ENCODE assay signal across 24 cellular contexts in the genomic region with DNA sequence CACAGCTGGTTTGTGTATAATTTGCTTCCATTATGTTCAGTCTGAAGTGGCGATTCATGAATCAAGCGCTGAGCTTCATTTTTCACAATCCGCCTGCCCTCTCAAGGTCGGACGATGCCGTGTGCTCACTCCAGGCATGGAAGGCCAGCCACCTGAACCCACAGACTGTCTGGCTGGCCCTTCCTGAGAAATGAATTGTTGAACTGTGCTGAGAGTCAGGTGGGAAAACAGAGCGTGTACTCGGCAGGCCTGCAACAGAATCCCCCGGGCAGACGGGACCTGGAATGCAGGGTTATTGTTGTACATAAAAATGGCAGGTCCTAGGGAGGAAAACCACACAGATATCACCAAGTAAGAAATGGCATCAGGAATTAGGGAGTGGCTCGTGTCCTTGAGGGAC.
A peak's percentile ranks its signal among the peaks of the same experiment; 100 is the strongest.
DNase-seq lines count a peak whose midpoint lies in the region; ATAC-seq lines count a peak whose summit lies in the region.
"Had no signal": no experiment of that assay in that cellular context is flagged by ENCODE, and none has a peak within 500 bp of the region (broad histone marks: within the 10 kb centered on the region; RNA-seq: fewer than 3 reads in every experiment).

No MANE protein-coding gene starts in this region.

- no peak overlapping the region for H3K27ac ChIP-seq in trophoblast cell (ENCODE audit: low read depth, low read length)
- H3K27ac ChIP-seq: 22Rv1; BLaER1 treated with 17β-estradiol and CSF1 and Interleukin-3, amounts not matched to agents 10 nM and 100 nM; SJSA1 had no signal

- no peak overlapping the region for H3K23ac ChIP-seq in trophoblast cell (ENCODE audit: low read length)

- no peak overlapping the region for H3K18ac ChIP-seq in trophoblast cell (ENCODE audit: low read length)

- no peak overlapping the region for H4K91ac ChIP-seq in trophoblast cell (ENCODE audit: low read depth, low read length)

- peak overlapping the region; percentile 33 for H3K9ac ChIP-seq in trophoblast cell (ENCODE audit: low read length)
- H3K9ac ChIP-seq: BLaER1 treated with 17β-estradiol and CSF1 and Interleukin-3, amounts not matched to agents 10 nM and 100 nM had no signal

- H3K4ac ChIP-seq in trophoblast cell (ENCODE audit: low read depth, low read length), result no peak overlapping the region

- H3K4me1 ChIP-seq in trophoblast cell (ENCODE audit: control insufficient read depth in 1 of 2, insufficient read depth in 2 of 2, low read length in 2 of 2), result no peaks in the 10 kb centered on the region
- H3K4me1 ChIP-seq: BLaER1 treated with 17β-estradiol and CSF1 and Interleukin-3, amounts not matched to agents 10 nM and 100 nM; HAP-1; SJSA1 had no signal

- H3K79me1 ChIP-seq in trophoblast cell (ENCODE audit: low read length), result no peaks in the 10 kb centered on the region

- DNase-seq in DMS79 (lab: John Stamatoyannopoulos, UW), result peak; percentile 62
- no peak for DNase-seq in DMS79 treated with DMSO at 0.1 percent for 48 hours (lab: John Stamatoyannopoulos, UW)
- peak; percentile 57 for DNase-seq in NCI-H128 (lab: John Stamatoyannopoulos, UW; ENCODE audit: unreplicated experiment)
- DNase-seq in islet precursor cell, result peak; percentile 19
- DNase-seq in trophoblast cell, result no peak
- no peak for DNase-seq in mesenteric fat pad (ENCODE audit: low spot score)
- no peak for DNase-seq in HuH-7.5 (ENCODE audit: low spot score)
- DNase-seq: ACHN; CD8-positive, alpha-beta T cell; DMS153; GDM1; MG63; NCI-H1436 treated with DMSO at 0.1 percent for 48 hours; NCI-H2029 treated with DMSO at 0.1 percent for 48 hours; NCI-H2227 treated with DMSO at 0.1 percent for 48 hours; NCI-H524 had no signal

- ATAC-seq in activated CD4-positive, CD25-positive, alpha-beta regulatory T cell treated with anti-CD3 and anti-CD28 coated beads, Interleukin-2, amount 50 U/mL, for 24 hours, result no peak
- ATAC-seq: CD8-positive, alpha-beta T cell; GM23338; K562; Right ventricle myocardium inferior had no signal

- no peak overlapping the region for H3K14ac ChIP-seq in trophoblast cell (ENCODE audit: low read length)

- H2AFZ ChIP-seq in trophoblast cell (ENCODE audit: insufficient read depth, low read length, poor library complexity), result no peak overlapping the region
- H2AFZ ChIP-seq: GM23338 had no signal

- H2BK12ac ChIP-seq in trophoblast cell (ENCODE audit: low read length), result no peak overlapping the region

- no peak overlapping the region for H3K4me3 ChIP-seq in trophoblast cell (ENCODE audit: low read depth, low read length)
- H3K4me3 ChIP-seq: BLaER1 treated with 17β-estradiol and CSF1 and Interleukin-3, amounts not matched to agents 10 nM and 100 nM; GM23338; HAP-1; K562; MG63; SJSA1 had no signal

- no peak overlapping the region for H2BK5ac ChIP-seq in trophoblast cell (ENCODE audit: low read depth, low read length, poor library complexity)

- WGBS in trophoblast cell (ENCODE audit: extremely low coverage, insufficient coverage, insufficient read length), result no CpG with 5 or more reads among the region's 11 CpGs

- H3K4me2 ChIP-seq in trophoblast cell (ENCODE audit: low read length), result no peak overlapping the region
- H3K4me2 ChIP-seq: BLaER1 treated with 17β-estradiol and CSF1 and Interleukin-3, amounts not matched to agents 10 nM and 100 nM; GM23338 had no signal

- no peaks in the 10 kb centered on the region for H3K36me3 ChIP-seq in trophoblast cell (ENCODE audit: control insufficient read depth in 1 of 2, insufficient read depth in 2 of 2, low read length in 2 of 2)
- H3K36me3 ChIP-seq: BLaER1 treated with 17β-estradiol and CSF1 and Interleukin-3, amounts not matched to agents 10 nM and 100 nM; HAP-1; MG63; SJSA1 had no signal

- H3K9me3 ChIP-seq in trophoblast cell (ENCODE audit: insufficient read depth, low read depth, low read length), result peaks cover 6% of the 10 kb centered on the region
- H3K9me3 ChIP-seq: HAP-1, MG63 had no signal

- no peak overlapping the region for H2BK120ac ChIP-seq in trophoblast cell (ENCODE audit: insufficient read depth, low read length, poor library complexity)

- no peaks in the 10 kb centered on the region for H3K79me2 ChIP-seq in trophoblast cell (ENCODE audit: control insufficient read depth, insufficient read depth, low read length, poor library complexity)

- H2AK5ac ChIP-seq in trophoblast cell (ENCODE audit: low read length), result no peak overlapping the region

- no peak overlapping the region for H4K12ac ChIP-seq in trophoblast cell (ENCODE audit: low read depth, low read length)

- H4K8ac ChIP-seq in trophoblast cell (ENCODE audit: low read depth, low read length), result no peak overlapping the region

- H3K27me3 ChIP-seq in trophoblast cell (ENCODE audit: insufficient read depth, low read length), result no peaks in the 10 kb centered on the region
- H3K27me3 ChIP-seq: BLaER1 treated with 17β-estradiol and CSF1 and Interleukin-3, amounts not matched to agents 10 nM and 100 nM; SJSA1 had no signal

Comparison
In these comparisons a context has a peak if more than half of its experiments do, and no peak if none do; other contexts are left out.
1. DNase-seq: peak in DMS79 (single experiment), NCI-H128 (single experiment) and islet precursor cell (single experiment); none in DMS79 treated with DMSO at 0.1 percent for 48 hours (single experiment), trophoblast cell (0 of 2), mesenteric fat pad (single experiment) and HuH-7.5 (single experiment).